Comparison of ENCODE assay signal across 1 cellular context in the genomic region with DNA sequence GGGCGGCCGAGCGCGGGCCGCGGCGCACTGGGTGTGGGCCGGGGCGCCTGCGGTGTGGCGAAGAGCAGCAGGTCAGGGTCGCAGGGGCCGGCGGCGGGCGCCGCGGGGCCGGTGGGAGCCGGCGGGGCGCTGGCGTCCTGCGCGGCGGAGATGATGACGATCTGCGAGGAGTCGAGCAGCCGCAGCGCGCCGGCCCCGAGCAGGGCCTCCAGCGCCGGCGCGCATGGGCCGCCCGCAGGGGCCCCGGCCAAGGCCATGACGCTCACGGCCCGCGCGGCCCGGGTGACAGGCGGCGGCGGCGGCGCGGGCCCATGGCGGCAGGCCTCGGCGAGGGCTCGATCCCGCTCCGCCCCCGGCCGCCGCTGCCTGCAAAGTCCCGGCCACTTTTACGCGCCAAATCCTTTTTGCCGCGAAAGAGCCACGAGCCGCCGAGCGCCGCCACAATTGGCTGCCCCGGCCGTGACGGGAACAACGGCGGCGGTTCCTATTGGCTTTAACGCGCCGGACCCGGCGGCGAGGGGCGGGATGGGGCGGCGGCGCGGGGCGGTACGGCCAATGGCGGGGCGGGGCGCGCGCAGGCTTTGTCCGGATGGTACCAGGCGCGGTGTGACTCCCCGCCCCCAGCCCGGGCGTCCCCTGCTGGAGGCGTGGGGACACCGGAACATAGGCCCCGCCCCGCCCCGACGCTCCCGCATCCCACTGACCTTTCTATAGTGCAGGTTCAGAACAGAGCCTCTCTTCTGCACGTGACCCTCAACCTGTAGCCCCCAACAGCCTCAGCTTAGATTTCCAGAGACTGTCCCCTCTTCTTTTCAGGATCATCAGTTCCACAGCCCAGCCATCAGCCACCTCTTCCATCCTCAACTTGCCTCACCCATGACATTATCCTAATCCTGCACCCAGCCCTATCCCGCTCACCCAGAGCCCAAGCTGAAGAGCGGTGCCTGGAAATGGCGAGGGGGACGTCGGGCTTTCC.
TF ChIP-seq lines count a peak whose summit lies in the region.

A gene with protein sequence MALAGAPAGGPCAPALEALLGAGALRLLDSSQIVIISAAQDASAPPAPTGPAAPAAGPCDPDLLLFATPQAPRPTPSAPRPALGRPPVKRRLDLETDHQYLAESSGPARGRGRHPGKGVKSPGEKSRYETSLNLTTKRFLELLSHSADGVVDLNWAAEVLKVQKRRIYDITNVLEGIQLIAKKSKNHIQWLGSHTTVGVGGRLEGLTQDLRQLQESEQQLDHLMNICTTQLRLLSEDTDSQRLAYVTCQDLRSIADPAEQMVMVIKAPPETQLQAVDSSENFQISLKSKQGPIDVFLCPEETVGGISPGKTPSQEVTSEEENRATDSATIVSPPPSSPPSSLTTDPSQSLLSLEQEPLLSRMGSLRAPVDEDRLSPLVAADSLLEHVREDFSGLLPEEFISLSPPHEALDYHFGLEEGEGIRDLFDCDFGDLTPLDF (minus strand): TSS at position 378 of the 976 bp plus-strand sequence. CDS start 121 bp downstream, at position 257.

TF ChIP-seq in GM12878, 131 proteins besides CTCF, POLR2A, EP300 and RAD21 (continued from another document and continues in another):
- TF ChIP-seq, protein P1, sequence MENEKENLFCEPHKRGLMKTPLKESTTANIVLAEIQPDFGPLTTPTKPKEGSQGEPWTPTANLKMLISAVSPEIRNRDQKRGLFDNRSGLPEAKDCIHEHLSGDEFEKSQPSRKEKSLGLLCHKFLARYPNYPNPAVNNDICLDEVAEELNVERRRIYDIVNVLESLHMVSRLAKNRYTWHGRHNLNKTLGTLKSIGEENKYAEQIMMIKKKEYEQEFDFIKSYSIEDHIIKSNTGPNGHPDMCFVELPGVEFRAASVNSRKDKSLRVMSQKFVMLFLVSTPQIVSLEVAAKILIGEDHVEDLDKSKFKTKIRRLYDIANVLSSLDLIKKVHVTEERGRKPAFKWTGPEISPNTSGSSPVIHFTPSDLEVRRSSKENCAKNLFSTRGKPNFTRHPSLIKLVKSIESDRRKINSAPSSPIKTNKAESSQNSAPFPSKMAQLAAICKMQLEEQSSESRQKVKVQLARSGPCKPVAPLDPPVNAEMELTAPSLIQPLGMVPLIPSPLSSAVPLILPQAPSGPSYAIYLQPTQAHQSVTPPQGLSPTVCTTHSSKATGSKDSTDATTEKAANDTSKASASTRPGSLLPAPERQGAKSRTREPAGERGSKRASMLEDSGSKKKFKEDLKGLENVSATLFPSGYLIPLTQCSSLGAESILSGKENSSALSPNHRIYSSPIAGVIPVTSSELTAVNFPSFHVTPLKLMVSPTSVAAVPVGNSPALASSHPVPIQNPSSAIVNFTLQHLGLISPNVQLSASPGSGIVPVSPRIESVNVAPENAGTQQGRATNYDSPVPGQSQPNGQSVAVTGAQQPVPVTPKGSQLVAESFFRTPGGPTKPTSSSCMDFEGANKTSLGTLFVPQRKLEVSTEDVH (IDR thresholded peaks at IDR 0.05; ENCODE audit: low read depth, partially characterized antibody), result peak; percentile 84
- TF ChIP-seq CREM (IDR thresholded peaks at IDR 0.05; ENCODE audit: low read depth) (peak; percentile 74), SUPT20H (IDR thresholded peaks at IDR 0.05; ENCODE audit: borderline replicate concordance, control insufficient read depth, low read depth, low read length) (no peak), JUND (IDR thresholded peaks at IDR 0.05; ENCODE audit: low read depth, low read length) (no peak), KDM1A (IDR thresholded peaks at IDR 0.05; ENCODE audit: borderline replicate concordance) (no peak), PAX8 (IDR thresholded peaks at IDR 0.05) (no peak), MEF2A (IDR thresholded peaks at IDR 0.05; ENCODE audit: insufficient read depth, low read depth, low read length) (no peak), ETV6 (conservative IDR thresholded peaks at IDR 0.05 in 1 of 2, IDR thresholded peaks at IDR 0.05 in 1 of 2; ENCODE audit: borderline replicate concordance in 1 of 2, low read depth in 1 of 2) (no peak), POLR2AphosphoS5 (IDR thresholded peaks at IDR 0.05; ENCODE audit: low read length) (no peak), BHLHE40 (IDR thresholded peaks at IDR 0.05; ENCODE audit: borderline replicate concordance in 1 of 2, low read depth in 2 of 2, low read length in 1 of 2) (peak; percentile 74 to 82), ZSCAN29 (IDR thresholded peaks at IDR 0.05) (no peak), ZNF274 (IDR thresholded peaks at IDR 0.05; ENCODE audit: insufficient read depth, insufficient read length) (no peak), YY1 (IDR thresholded peaks at IDR 0.05; ENCODE audit: low read depth, low read length) (peak; percentile 42; the same call in 1 of the 2 replicates), NRF1 (conservative IDR thresholded peaks at IDR 0.05; ENCODE audit: low read depth, low read length) (peak; percentile 19; the same call in 1 of the 2 replicates), CHD2 (IDR thresholded peaks at IDR 0.05; ENCODE audit: borderline replicate concordance, low read depth, low read length) (peak; percentile 79; the same call in 1 of the 2 replicates), TCF7 (IDR thresholded peaks at IDR 0.05; ENCODE audit: borderline replicate concordance) (no peak), SREBF2 (IDR thresholded peaks at IDR 0.05; ENCODE audit: low read length) (no peak), NBN (IDR thresholded peaks at IDR 0.05) (0 out of 2 replicates have a peak, but pooled peaks have one; percentile 19), ZNF622 (IDR thresholded peaks at IDR 0.05) (no peak), NFYA (IDR thresholded peaks at IDR 0.05; ENCODE audit: borderline replicate concordance, low read depth, low read length) (no peak), POLR2AphosphoS2 (IDR thresholded peaks at IDR 0.05; ENCODE audit: low read depth, low read length) (no peak), PML (IDR thresholded peaks at IDR 0.05; ENCODE audit: low read length) (no peak)
- TF ChIP-seq, protein P2, sequence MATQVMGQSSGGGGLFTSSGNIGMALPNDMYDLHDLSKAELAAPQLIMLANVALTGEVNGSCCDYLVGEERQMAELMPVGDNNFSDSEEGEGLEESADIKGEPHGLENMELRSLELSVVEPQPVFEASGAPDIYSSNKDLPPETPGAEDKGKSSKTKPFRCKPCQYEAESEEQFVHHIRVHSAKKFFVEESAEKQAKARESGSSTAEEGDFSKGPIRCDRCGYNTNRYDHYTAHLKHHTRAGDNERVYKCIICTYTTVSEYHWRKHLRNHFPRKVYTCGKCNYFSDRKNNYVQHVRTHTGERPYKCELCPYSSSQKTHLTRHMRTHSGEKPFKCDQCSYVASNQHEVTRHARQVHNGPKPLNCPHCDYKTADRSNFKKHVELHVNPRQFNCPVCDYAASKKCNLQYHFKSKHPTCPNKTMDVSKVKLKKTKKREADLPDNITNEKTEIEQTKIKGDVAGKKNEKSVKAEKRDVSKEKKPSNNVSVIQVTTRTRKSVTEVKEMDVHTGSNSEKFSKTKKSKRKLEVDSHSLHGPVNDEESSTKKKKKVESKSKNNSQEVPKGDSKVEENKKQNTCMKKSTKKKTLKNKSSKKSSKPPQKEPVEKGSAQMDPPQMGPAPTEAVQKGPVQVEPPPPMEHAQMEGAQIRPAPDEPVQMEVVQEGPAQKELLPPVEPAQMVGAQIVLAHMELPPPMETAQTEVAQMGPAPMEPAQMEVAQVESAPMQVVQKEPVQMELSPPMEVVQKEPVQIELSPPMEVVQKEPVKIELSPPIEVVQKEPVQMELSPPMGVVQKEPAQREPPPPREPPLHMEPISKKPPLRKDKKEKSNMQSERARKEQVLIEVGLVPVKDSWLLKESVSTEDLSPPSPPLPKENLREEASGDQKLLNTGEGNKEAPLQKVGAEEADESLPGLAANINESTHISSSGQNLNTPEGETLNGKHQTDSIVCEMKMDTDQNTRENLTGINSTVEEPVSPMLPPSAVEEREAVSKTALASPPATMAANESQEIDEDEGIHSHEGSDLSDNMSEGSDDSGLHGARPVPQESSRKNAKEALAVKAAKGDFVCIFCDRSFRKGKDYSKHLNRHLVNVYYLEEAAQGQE (IDR thresholded peaks at IDR 0.05; ENCODE audit: low read depth, low read length), result no peak
- TF ChIP-seq, protein P3, sequence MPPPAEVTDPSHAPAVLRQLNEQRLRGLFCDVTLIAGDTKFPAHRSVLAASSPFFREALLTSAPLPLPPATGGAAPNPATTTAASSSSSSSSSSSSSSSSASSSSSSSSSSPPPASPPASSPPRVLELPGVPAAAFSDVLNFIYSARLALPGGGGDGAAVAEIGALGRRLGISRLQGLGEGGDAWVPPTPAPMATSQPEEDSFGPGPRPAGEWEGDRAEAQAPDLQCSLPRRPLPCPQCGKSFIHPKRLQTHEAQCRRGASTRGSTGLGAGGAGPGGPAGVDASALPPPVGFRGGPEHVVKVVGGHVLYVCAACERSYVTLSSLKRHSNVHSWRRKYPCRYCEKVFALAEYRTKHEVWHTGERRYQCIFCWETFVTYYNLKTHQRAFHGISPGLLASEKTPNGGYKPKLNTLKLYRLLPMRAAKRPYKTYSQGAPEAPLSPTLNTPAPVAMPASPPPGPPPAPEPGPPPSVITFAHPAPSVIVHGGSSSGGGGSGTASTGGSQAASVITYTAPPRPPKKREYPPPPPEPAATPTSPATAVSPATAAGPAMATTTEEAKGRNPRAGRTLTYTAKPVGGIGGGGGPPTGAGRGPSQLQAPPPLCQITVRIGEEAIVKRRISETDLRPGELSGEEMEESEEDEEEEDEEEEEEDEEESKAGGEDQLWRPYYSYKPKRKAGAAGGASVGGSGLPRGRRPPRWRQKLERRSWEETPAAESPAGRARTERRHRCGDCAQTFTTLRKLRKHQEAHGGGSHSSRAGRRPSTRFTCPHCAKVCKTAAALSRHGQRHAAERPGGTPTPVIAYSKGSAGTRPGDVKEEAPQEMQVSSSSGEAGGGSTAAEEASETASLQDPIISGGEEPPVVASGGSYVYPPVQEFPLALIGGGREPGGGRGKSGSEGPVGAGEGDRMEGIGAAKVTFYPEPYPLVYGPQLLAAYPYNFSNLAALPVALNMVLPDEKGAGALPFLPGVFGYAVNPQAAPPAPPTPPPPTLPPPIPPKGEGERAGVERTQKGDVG (CRISPR knock-in tag; IDR thresholded peaks at IDR 0.05), result no peak
- TF ChIP-seq, protein P4, sequence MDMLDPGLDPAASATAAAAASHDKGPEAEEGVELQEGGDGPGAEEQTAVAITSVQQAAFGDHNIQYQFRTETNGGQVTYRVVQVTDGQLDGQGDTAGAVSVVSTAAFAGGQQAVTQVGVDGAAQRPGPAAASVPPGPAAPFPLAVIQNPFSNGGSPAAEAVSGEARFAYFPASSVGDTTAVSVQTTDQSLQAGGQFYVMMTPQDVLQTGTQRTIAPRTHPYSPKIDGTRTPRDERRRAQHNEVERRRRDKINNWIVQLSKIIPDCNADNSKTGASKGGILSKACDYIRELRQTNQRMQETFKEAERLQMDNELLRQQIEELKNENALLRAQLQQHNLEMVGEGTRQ (IDR thresholded peaks at IDR 0.05; ENCODE audit: borderline replicate concordance, low read depth, low read length), result peak; percentile 11
- TF ChIP-seq, protein P5, sequence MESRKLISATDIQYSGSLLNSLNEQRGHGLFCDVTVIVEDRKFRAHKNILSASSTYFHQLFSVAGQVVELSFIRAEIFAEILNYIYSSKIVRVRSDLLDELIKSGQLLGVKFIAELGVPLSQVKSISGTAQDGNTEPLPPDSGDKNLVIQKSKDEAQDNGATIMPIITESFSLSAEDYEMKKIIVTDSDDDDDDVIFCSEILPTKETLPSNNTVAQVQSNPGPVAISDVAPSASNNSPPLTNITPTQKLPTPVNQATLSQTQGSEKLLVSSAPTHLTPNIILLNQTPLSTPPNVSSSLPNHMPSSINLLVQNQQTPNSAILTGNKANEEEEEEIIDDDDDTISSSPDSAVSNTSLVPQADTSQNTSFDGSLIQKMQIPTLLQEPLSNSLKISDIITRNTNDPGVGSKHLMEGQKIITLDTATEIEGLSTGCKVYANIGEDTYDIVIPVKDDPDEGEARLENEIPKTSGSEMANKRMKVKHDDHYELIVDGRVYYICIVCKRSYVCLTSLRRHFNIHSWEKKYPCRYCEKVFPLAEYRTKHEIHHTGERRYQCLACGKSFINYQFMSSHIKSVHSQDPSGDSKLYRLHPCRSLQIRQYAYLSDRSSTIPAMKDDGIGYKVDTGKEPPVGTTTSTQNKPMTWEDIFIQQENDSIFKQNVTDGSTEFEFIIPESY (IDR thresholded peaks at IDR 0.05), result no peak
- TF ChIP-seq, protein P6, sequence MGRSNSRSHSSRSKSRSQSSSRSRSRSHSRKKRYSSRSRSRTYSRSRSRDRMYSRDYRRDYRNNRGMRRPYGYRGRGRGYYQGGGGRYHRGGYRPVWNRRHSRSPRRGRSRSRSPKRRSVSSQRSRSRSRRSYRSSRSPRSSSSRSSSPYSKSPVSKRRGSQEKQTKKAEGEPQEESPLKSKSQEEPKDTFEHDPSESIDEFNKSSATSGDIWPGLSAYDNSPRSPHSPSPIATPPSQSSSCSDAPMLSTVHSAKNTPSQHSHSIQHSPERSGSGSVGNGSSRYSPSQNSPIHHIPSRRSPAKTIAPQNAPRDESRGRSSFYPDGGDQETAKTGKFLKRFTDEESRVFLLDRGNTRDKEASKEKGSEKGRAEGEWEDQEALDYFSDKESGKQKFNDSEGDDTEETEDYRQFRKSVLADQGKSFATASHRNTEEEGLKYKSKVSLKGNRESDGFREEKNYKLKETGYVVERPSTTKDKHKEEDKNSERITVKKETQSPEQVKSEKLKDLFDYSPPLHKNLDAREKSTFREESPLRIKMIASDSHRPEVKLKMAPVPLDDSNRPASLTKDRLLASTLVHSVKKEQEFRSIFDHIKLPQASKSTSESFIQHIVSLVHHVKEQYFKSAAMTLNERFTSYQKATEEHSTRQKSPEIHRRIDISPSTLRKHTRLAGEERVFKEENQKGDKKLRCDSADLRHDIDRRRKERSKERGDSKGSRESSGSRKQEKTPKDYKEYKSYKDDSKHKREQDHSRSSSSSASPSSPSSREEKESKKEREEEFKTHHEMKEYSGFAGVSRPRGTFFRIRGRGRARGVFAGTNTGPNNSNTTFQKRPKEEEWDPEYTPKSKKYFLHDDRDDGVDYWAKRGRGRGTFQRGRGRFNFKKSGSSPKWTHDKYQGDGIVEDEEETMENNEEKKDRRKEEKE (IDR thresholded peaks at IDR 0.05), result 0 out of 2 replicates have a peak, but pooled peaks have one; percentile 18
- TF ChIP-seq, protein P7, sequence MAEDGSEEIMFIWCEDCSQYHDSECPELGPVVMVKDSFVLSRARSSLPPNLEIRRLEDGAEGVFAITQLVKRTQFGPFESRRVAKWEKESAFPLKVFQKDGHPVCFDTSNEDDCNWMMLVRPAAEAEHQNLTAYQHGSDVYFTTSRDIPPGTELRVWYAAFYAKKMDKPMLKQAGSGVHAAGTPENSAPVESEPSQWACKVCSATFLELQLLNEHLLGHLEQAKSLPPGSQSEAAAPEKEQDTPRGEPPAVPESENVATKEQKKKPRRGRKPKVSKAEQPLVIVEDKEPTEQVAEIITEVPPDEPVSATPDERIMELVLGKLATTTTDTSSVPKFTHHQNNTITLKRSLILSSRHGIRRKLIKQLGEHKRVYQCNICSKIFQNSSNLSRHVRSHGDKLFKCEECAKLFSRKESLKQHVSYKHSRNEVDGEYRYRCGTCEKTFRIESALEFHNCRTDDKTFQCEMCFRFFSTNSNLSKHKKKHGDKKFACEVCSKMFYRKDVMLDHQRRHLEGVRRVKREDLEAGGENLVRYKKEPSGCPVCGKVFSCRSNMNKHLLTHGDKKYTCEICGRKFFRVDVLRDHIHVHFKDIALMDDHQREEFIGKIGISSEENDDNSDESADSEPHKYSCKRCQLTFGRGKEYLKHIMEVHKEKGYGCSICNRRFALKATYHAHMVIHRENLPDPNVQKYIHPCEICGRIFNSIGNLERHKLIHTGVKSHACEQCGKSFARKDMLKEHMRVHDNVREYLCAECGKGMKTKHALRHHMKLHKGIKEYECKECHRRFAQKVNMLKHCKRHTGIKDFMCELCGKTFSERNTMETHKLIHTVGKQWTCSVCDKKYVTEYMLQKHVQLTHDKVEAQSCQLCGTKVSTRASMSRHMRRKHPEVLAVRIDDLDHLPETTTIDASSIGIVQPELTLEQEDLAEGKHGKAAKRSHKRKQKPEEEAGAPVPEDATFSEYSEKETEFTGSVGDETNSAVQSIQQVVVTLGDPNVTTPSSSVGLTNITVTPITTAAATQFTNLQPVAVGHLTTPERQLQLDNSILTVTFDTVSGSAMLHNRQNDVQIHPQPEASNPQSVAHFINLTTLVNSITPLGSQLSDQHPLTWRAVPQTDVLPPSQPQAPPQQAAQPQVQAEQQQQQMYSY (CRISPR knock-in tag; IDR thresholded peaks at IDR 0.05), result no peak
